Comparison of ENCODE assay signal across 16 cellular contexts in the genomic region with DNA sequence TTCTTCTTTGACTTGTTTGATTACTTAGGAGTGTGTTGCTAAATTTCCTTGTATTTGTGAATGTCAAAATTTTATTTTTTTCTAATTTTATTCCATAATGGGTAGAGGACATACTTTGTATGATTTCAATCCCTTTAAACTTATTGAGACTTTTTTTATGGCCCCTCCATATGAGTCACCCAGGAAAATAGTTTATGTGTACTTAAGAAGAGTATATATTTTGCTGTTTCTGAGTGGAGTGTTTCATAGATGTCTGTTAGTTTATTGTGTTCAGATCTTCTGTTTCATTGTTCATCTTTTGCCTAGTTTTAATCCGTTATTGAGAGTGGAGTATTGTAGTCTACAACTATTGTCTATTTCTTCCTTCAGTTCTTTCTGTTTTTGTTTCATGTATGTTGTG.
DNase-seq lines count a peak whose midpoint lies in the region; ATAC-seq, FAIRE-seq and TF ChIP-seq lines count a peak whose summit lies in the region.
"Had no signal": no experiment of that assay in that cellular context is flagged by ENCODE, and none has a peak within 500 bp of the region (broad histone marks: within the 10 kb centered on the region; RNA-seq: fewer than 3 reads in every experiment).

No MANE protein-coding gene starts in this region.

- H4K8ac ChIP-seq in IMR-90 (ENCODE audit: low read depth in 2 of 2, low read length in 2 of 2): no peak overlapping the region
- H4K8ac ChIP-seq in mesenchymal stem cell (ENCODE audit: low read length): no peak overlapping the region

- DNase-seq in Caco-2: no peak
- peak; percentile 44 for DNase-seq in IMR-90
- DNase-seq in K562 (ENCODE audit: extremely low read depth in 1 of 4, low spot score in 3 of 4): no peak
- peak; percentile 29 for DNase-seq in mesenchymal stem cell
- no peak for DNase-seq in cerebellum (ENCODE audit: low spot score)
- DNase-seq in activated effector memory CD4-positive, alpha-beta T cell treated with anti-CD3 and anti-CD28 coated beads, Interleukin-2, amount 50 U/mL, for 16 hours: no peak
- no peak for DNase-seq in activated CD4-positive, alpha-beta T cell treated with anti-CD3 and anti-CD28 coated beads for 4 hours
- DNase-seq: CD8-positive, alpha-beta T cell; COR-L47; DND-41; GM23248; H7 had no signal

- dilution Hi-C loops in IMR-90 (cut with HindIII; ENCODE audit: low sequenced_read_pairs, unreplicated experiment): no loop called here

- in situ Hi-C loops in IMR-90 (cut with MboI; ENCODE audit: low sequenced_read_pairs) (no loop called here), K562 (cut with MboI) (no loop called here)

- no peak overlapping the region for H2BK12ac ChIP-seq in mesenchymal stem cell (ENCODE audit: low read length in 2 of 2)

- POLR2A ChIA-PET in Caco-2 (lab: Charles Lee): no interaction called here
- POLR2A ChIA-PET in IMR-90 (lab: Charles Lee; ENCODE audit: unreplicated experiment): no interaction called here
- POLR2A ChIA-PET in K562 (lab: Yijun Ruan, JAX): no interaction called here

- no peak overlapping the region for H4K5ac ChIP-seq in IMR-90 (ENCODE audit: low read depth, low read length)

- no peaks in the 10 kb centered on the region for H3K27me3 ChIP-seq in Caco-2 (replicated peaks; ENCODE audit: control insufficient read depth, insufficient read depth, low read length)
- H3K27me3 ChIP-seq in IMR-90 (ENCODE audit: control insufficient read depth, insufficient read depth, low read length): no peaks in the 10 kb centered on the region
- H3K27me3 ChIP-seq in K562 (ENCODE audit: control insufficient read depth in 2 of 2, insufficient read depth in 2 of 2, low read length in 2 of 2): no peaks in the 10 kb centered on the region
- no peaks in the 10 kb centered on the region for H3K27me3 ChIP-seq in mesenchymal stem cell (ENCODE audit: control insufficient read depth in 1 of 2, insufficient read depth in 1 of 2, low read length in 2 of 2)

- no peaks in the 10 kb centered on the region for H3K9me3 ChIP-seq in Caco-2
- no peaks in the 10 kb centered on the region for H3K9me3 ChIP-seq in IMR-90 (ENCODE audit: control insufficient read depth, insufficient read depth, low read length)
- H3K9me3 ChIP-seq in K562 (replicated peaks; ENCODE audit: control insufficient read depth, insufficient read depth, low read depth, low read length): no peaks in the 10 kb centered on the region
- no peaks in the 10 kb centered on the region for H3K9me3 ChIP-seq in mesenchymal stem cell (ENCODE audit: control insufficient read depth, low read length)

- H2BK15ac ChIP-seq in IMR-90 (ENCODE audit: low read depth, low read length) (no peak overlapping the region), mesenchymal stem cell (ENCODE audit: low read depth, poor library complexity, severe bottlenecking) (no peak overlapping the region)

- BruUV-seq in Caco-2 (replicated peaks; lab: Mats Ljungman, UMichigan): no TSS peak
- no TSS peak for BruUV-seq in IMR-90 (replicated peaks; lab: Mats Ljungman, UMichigan)
- no TSS peak for BruUV-seq in K562 (replicated peaks; lab: Mats Ljungman, UMichigan)

- no peak overlapping the region for H4K91ac ChIP-seq in IMR-90 (ENCODE audit: insufficient read depth, low read depth, low read length)
- no peak overlapping the region for H4K91ac ChIP-seq in mesenchymal stem cell (ENCODE audit: low read length)

- no peaks in the 10 kb centered on the region for H3K9me3 Mint-ChIP-seq in Caco-2 (ENCODE audit: unreplicated experiment)
- H3K9me3 Mint-ChIP-seq: CD8-positive, alpha-beta T cell had no signal

- peaks cover 61% of the 10 kb centered on the region for H3K36me3 Mint-ChIP-seq in Caco-2 (ENCODE audit: insufficient read depth, unreplicated experiment)
- H3K36me3 Mint-ChIP-seq: CD14-positive monocyte had no signal

- FAIRE-seq in K562 (lab: Jason Lieb, UNC): peak; percentile 6
- FAIRE-seq: GM12891 had no signal

- no peak overlapping the region for H3K14ac ChIP-seq in IMR-90 (replicated peaks; ENCODE audit: low read depth, low read length)
- no peak overlapping the region for H3K14ac ChIP-seq in mesenchymal stem cell (ENCODE audit: low read length in 2 of 2)

- no peak overlapping the region for H2AK9ac ChIP-seq in IMR-90 (replicated peaks; ENCODE audit: low read depth, low read length, poor library complexity)

- no peaks in the 10 kb centered on the region for H3K4me1 Mint-ChIP-seq in Caco-2 (ENCODE audit: low read depth, unreplicated experiment)
- H3K4me1 Mint-ChIP-seq: CD14-positive monocyte had no signal

- no peak overlapping the region for H2BK20ac ChIP-seq in IMR-90 (ENCODE audit: low read depth, low read length)

- no CpG with 5 or more reads among the region's 1 CpG for WGBS in IMR-90 (ENCODE audit: extremely low coverage in 2 of 2, insufficient read length in 1 of 2), 2 experiments
- WGBS in K562 (ENCODE audit: insufficient coverage, low coverage, missing lambda C conversion rate): 42% methylated on average over 1 of the region's 1 CpG
- WGBS in mesenchymal stem cell: 0% methylated on average over 1 of the region's 1 CpG

- H3K4me3 Mint-ChIP-seq in Caco-2 (ENCODE audit: unreplicated experiment): no peak overlapping the region
- H3K4me3 Mint-ChIP-seq: CD14-positive monocyte; CD8-positive, alpha-beta T cell had no signal

- intact Hi-C loops in Caco-2 (cut with micrococcal nuclease; ENCODE audit: unreplicated experiment): no loop called here
- intact Hi-C loops in IMR-90 (cut with micrococcal nuclease): no loop called here
- intact Hi-C loops in K562 (cut with micrococcal nuclease): no loop called here

- H3K36me3 ChIP-seq in Caco-2 (ENCODE audit: control insufficient read depth, insufficient read depth, low read length) (no peaks in the 10 kb centered on the region), IMR-90 (ENCODE audit: control insufficient read depth, insufficient read depth, low read length) (0 out of 2 replicates have a peak, but pooled peaks cover 1% of the 10 kb centered on the region), K562 (ENCODE audit: control insufficient read depth, insufficient read depth, low read length) (no peaks in the 10 kb centered on the region), mesenchymal stem cell (ENCODE audit: control insufficient read depth in 1 of 2, insufficient read depth in 2 of 2, low read depth in 1 of 2, low read length in 2 of 2) (peaks cover 0 to 3% of the 10 kb centered on the region in 2 experiments)

- H4K20me1 ChIP-seq in IMR-90 (ENCODE audit: insufficient read depth, low read length) (no peaks in the 10 kb centered on the region), K562 (replicated peaks; ENCODE audit: control insufficient read depth, insufficient read depth, low read length) (no peaks in the 10 kb centered on the region)

- H3K4me2 ChIP-seq in IMR-90 (ENCODE audit: low read depth, low read length) (no peak overlapping the region), K562 (ENCODE audit: insufficient read depth, low read length) (no peak overlapping the region), mesenchymal stem cell (ENCODE audit: low read length, poor library complexity, severe bottlenecking) (no peak overlapping the region)

- H2BK5ac ChIP-seq in IMR-90 (ENCODE audit: low read depth, low read length, poor library complexity, severe bottlenecking) (no peak overlapping the region), mesenchymal stem cell (ENCODE audit: low read depth, low read length, poor library complexity, severe bottlenecking) (no peak overlapping the region)

- H3K9ac ChIP-seq in IMR-90 (ENCODE audit: low read depth, low read length) (no peak overlapping the region), K562 (ENCODE audit: insufficient read depth in 1 of 2, low read depth in 2 of 2, low read length in 2 of 2) (no peak overlapping the region), mesenchymal stem cell (ENCODE audit: low read length) (no peak overlapping the region)
- H3K9ac ChIP-seq: GM23248 had no signal

- no peak overlapping the region for H3K4me3 ChIP-seq in Caco-2 (ENCODE audit: low read depth, low read length)
- H3K4me3 ChIP-seq in IMR-90 (ENCODE audit: insufficient read depth, low read depth, low read length): no peak overlapping the region
- no peak overlapping the region for H3K4me3 ChIP-seq in K562
- no peak overlapping the region for H3K4me3 ChIP-seq in mesenchymal stem cell (ENCODE audit: insufficient read depth in 1 of 2, low read depth in 1 of 2, low read length in 2 of 2)
- H3K4me3 ChIP-seq: GM23248 had no signal

- no peaks in the 10 kb centered on the region for H3K4me1 ChIP-seq in Caco-2
- H3K4me1 ChIP-seq in IMR-90 (ENCODE audit: control insufficient read depth, insufficient read depth, low read length): no peaks in the 10 kb centered on the region
- H3K4me1 ChIP-seq in K562 (replicated peaks in 1 of 2; ENCODE audit: control insufficient read depth in 2 of 2, insufficient read depth in 2 of 2, low read length in 2 of 2): no peaks in the 10 kb centered on the region
- no peaks in the 10 kb centered on the region for H3K4me1 ChIP-seq in mesenchymal stem cell (ENCODE audit: control insufficient read depth, insufficient read depth, low read depth, low read length)

- H2BK120ac ChIP-seq in IMR-90 (ENCODE audit: low read depth, low read length) (no peak overlapping the region), mesenchymal stem cell (ENCODE audit: low read depth, low read length) (no peak overlapping the region)

- H3K23ac ChIP-seq in IMR-90 (ENCODE audit: low read depth, low read length): no peak overlapping the region
- no peak overlapping the region for H3K23ac ChIP-seq in mesenchymal stem cell (ENCODE audit: low read length in 2 of 2)

- ATAC-seq in IMR-90 (ENCODE audit: low read depth) (peak; percentile 68), K562 (no peak), GM18858 (IDR thresholded peaks at IDR 0.05; ENCODE audit: unreplicated experiment) (no peak)
- ATAC-seq: CD8-positive, alpha-beta T cell had no signal

- no peak for TF ChIP-seq CTCF in Caco-2 (IDR thresholded peaks at IDR 0.05; ENCODE audit: insufficient read depth in 1 of 2, low read depth in 1 of 2, low read length in 1 of 2, severe bottlenecking in 1 of 2, unreplicated experiment in 1 of 2)
- TF ChIP-seq CTCF in IMR-90 (conservative IDR thresholded peaks at IDR 0.05; ENCODE audit: low read depth, low read length): no peak
- no peak for TF ChIP-seq CTCF in K562 (IDR thresholded peaks at IDR 0.05 in 2 of 3, conservative IDR thresholded peaks at IDR 0.05 in 1 of 3; ENCODE audit: insufficient read depth in 2 of 3, low read depth in 1 of 3, low read length in 3 of 3)

- no peak overlapping the region for H2AFZ ChIP-seq in IMR-90 (replicated peaks; ENCODE audit: low read length, poor library complexity)
- no peak overlapping the region for H2AFZ ChIP-seq in K562 (ENCODE audit: low read depth, low read length)
- H2AFZ ChIP-seq in mesenchymal stem cell (ENCODE audit: low read depth, low read length): no peak overlapping the region
- H2AFZ ChIP-seq: GM23248 had no signal

- H3K27me3 Mint-ChIP-seq in Caco-2 (ENCODE audit: insufficient read depth, unreplicated experiment): no peaks in the 10 kb centered on the region

- no peaks in the 10 kb centered on the region for H3K9me1 ChIP-seq in IMR-90 (ENCODE audit: insufficient read depth, low read length)
- no peaks in the 10 kb centered on the region for H3K9me1 ChIP-seq in K562 (ENCODE audit: control insufficient read depth, insufficient read depth, low read length)

- no peak overlapping the region for H3K56ac ChIP-seq in IMR-90 (ENCODE audit: extremely low read depth, insufficient read depth, low read length)

- no peak for TF ChIP-seq EP300 in K562 (IDR thresholded peaks at IDR 0.05; ENCODE audit: low read length)

- no peak for TF ChIP-seq POLR2A in IMR-90 (IDR thresholded peaks at IDR 0.05; ENCODE audit: low read depth, low read length)
- no peak for TF ChIP-seq POLR2A in K562 (conservative IDR thresholded peaks at IDR 0.05)

- no peak overlapping the region for H2AK5ac ChIP-seq in IMR-90 (ENCODE audit: low read depth, low read length)
- H2AK5ac ChIP-seq in mesenchymal stem cell (ENCODE audit: low read length, severe bottlenecking): no peak overlapping the region

- no peak overlapping the region for H3K27ac ChIP-seq in IMR-90 (ENCODE audit: insufficient read depth, low read length)
- H3K27ac ChIP-seq in K562 (ENCODE audit: extremely low read depth, low read depth, low read length): no peak overlapping the region
- no peak overlapping the region for H3K27ac ChIP-seq in mesenchymal stem cell (ENCODE audit: low read length, poor library complexity, severe bottlenecking)
- H3K27ac ChIP-seq: 22Rv1, GM23248 had no signal

- H3K79me1 ChIP-seq in IMR-90 (ENCODE audit: low read depth in 1 of 2, low read length in 2 of 2) (no peaks in the 10 kb centered on the region), mesenchymal stem cell (replicated peaks; ENCODE audit: low read length, poor library complexity, severe bottlenecking) (peaks cover 2% of the 10 kb centered on the region)

- no peak overlapping the region for H3K4ac ChIP-seq in IMR-90 (ENCODE audit: low read depth, low read length)
- no peak overlapping the region for H3K4ac ChIP-seq in mesenchymal stem cell (ENCODE audit: low read depth in 1 of 2, low read length in 2 of 2)

- H3K18ac ChIP-seq in IMR-90 (ENCODE audit: low read depth, low read length) (no peak overlapping the region), mesenchymal stem cell (ENCODE audit: low read depth in 1 of 2, low read length in 2 of 2) (no peak overlapping the region)

- H3K27ac Mint-ChIP-seq in Caco-2 (ENCODE audit: unreplicated experiment): peak overlapping the region; percentile 21
- H3K27ac Mint-ChIP-seq: CD14-positive monocyte; CD8-positive, alpha-beta T cell had no signal

- CTCF ChIA-PET in Caco-2 (lab: Charles Lee): no interaction called here
- CTCF ChIA-PET in IMR-90 (lab: Yijun Ruan, JAX): interaction anchor here (0.6 kb wide), 1 partner anchor 27 kb away, joined by 4 read pairs; no protein-coding TSS in a partner anchor
- CTCF ChIA-PET in K562 (lab: Yijun Ruan, JAX; ENCODE audit: low intra/inter-chr PET ratio): no interaction called here

- no peak for TF ChIP-seq RAD21 in IMR-90 (IDR thresholded peaks at IDR 0.05; ENCODE audit: low read length)
- TF ChIP-seq RAD21 in K562 (CRISPR knock-in tag; conservative IDR thresholded peaks at IDR 0.05 in 1 of 2, IDR thresholded peaks at IDR 0.05 in 1 of 2): no peak

- no peaks in the 10 kb centered on the region for H3K79me2 ChIP-seq in K562 (ENCODE audit: control insufficient read depth, insufficient read depth, low read length)

Comparison
In these comparisons a context has a peak if more than half of its experiments do, and no peak if none do; other contexts are left out.
1. DNase-seq: peak in IMR-90 (single experiment) and mesenchymal stem cell (single experiment); none in Caco-2 (0 of 2), K562 (0 of 4), cerebellum (single experiment), activated effector memory CD4-positive, alpha-beta T cell treated with anti-CD3 and anti-CD28 coated beads, Interleukin-2, amount 50 U/mL, for 16 hours (single experiment) and activated CD4-positive, alpha-beta T cell treated with anti-CD3 and anti-CD28 coated beads for 4 hours (0 of 2).